Comparison of ENCODE assay signal across 12 cellular contexts in genomic region chr1:234216116-234216703, GRCh38.
DNase-seq lines count a peak whose midpoint lies in the region; ATAC-seq and TF ChIP-seq lines count a peak whose summit lies in the region.
"Had no signal": no experiment of that assay in that cellular context is flagged by ENCODE, and none has a peak within 500 bp of the region (broad histone marks: within the 10 kb centered on the region; RNA-seq: fewer than 3 reads in every experiment).

No MANE protein-coding gene starts in this region.

- H2AFZ ChIP-seq in osteoblast (ENCODE audit: low read length), result no peak overlapping the region

- peak overlapping the region; percentile 44 for H3K27ac Mint-ChIP-seq in activated naive CD8-positive, alpha-beta T cell treated with anti-CD3 and anti-CD28 coated beads for 36 hours
- H3K27ac Mint-ChIP-seq: IgD-negative memory B cell had no signal

- H3K4me3 ChIP-seq in BLaER1 treated with 17β-estradiol and CSF1 and Interleukin-3, amounts not matched to agents 10 nM and 100 nM, result no peak overlapping the region
- no peak overlapping the region for H3K4me3 ChIP-seq in osteoblast (ENCODE audit: insufficient read depth, low read length)
- no peak overlapping the region for H3K4me3 ChIP-seq in suprapubic skin
- H3K4me3 ChIP-seq: ascending aorta, lower lobe of right lung had no signal

- H3K36me3 ChIP-seq in BLaER1 treated with 17β-estradiol and CSF1 and Interleukin-3, amounts not matched to agents 10 nM and 100 nM, result no peaks in the 10 kb centered on the region
- H3K36me3 ChIP-seq in osteoblast (ENCODE audit: insufficient read depth, low read length) (no peaks in the 10 kb centered on the region), suprapubic skin (no peaks in the 10 kb centered on the region)
- H3K36me3 ChIP-seq: ascending aorta, lower lobe of right lung had no signal

- no peak for TF ChIP-seq EP300 in suprapubic skin (IDR thresholded peaks at IDR 0.05)

- H3K27me3 Mint-ChIP-seq in activated naive CD8-positive, alpha-beta T cell treated with anti-CD3 and anti-CD28 coated beads for 36 hours, result peaks cover 25% of the 10 kb centered on the region

- H3K27ac ChIP-seq in BLaER1 treated with 17β-estradiol and CSF1 and Interleukin-3, amounts not matched to agents 10 nM and 100 nM, result no peak overlapping the region
- H3K27ac ChIP-seq in osteoblast (ENCODE audit: low read depth, low read length) (no peak overlapping the region), suprapubic skin (no peak overlapping the region)
- H3K27ac ChIP-seq: ascending aorta, lower lobe of right lung had no signal

- peak overlapping the region; percentile 54 for H3K4me3 Mint-ChIP-seq in activated naive CD8-positive, alpha-beta T cell treated with anti-CD3 and anti-CD28 coated beads for 36 hours

- in situ Hi-C loops in ACHN (cut with HindIII; ENCODE audit: low pct_ligation_motif_present, low pct_unique_long_range_greater_than_20kb, low sequenced_read_pairs), result no loop called here

- ATAC-seq in GM18511 (IDR thresholded peaks at IDR 0.05; ENCODE audit: unreplicated experiment) (peak; percentile 45), HG03039 (IDR thresholded peaks at IDR 0.05; ENCODE audit: unreplicated experiment) (peak; percentile 43)
- ATAC-seq: lower lobe of right lung had no signal

- H3K36me3 Mint-ChIP-seq in activated naive CD8-positive, alpha-beta T cell treated with anti-CD3 and anti-CD28 coated beads for 36 hours, result peaks cover 9% of the 10 kb centered on the region
- H3K36me3 Mint-ChIP-seq: IgD-negative memory B cell had no signal

- no peaks in the 10 kb centered on the region for H3K9me3 Mint-ChIP-seq in activated naive CD8-positive, alpha-beta T cell treated with anti-CD3 and anti-CD28 coated beads for 36 hours

- TF ChIP-seq POLR2A in erythroblast (IDR thresholded peaks at IDR 0.05; ENCODE audit: low read length) (no peak), suprapubic skin (IDR thresholded peaks at IDR 0.05) (no peak)

- H3K79me2 ChIP-seq in osteoblast (ENCODE audit: insufficient read depth, low read length), result no peaks in the 10 kb centered on the region

- TF ChIP-seq CTCF in osteoblast (IDR thresholded peaks at IDR 0.05; ENCODE audit: extremely low read depth, low read depth, low read length) (no peak), suprapubic skin (IDR thresholded peaks at IDR 0.05) (no peak)

- 63% methylated on average over 7 of the region's 8 CpGs for WGBS in suprapubic skin

- H3K4me1 ChIP-seq in BLaER1 treated with 17β-estradiol and CSF1 and Interleukin-3, amounts not matched to agents 10 nM and 100 nM, result peaks cover 18 to 35% (median 30%) of the 10 kb centered on the region in 10 experiments
- H3K4me1 ChIP-seq in osteoblast (ENCODE audit: insufficient read depth, low read length), result no peaks in the 10 kb centered on the region
- H3K4me1 ChIP-seq in suprapubic skin, result peaks cover 20% of the 10 kb centered on the region

- no peak overlapping the region for H3K9ac ChIP-seq in BLaER1 treated with 17β-estradiol and CSF1 and Interleukin-3, amounts not matched to agents 10 nM and 100 nM

- DNase-seq in activated naive CD8-positive, alpha-beta T cell treated with anti-CD3 and anti-CD28 coated beads for 36 hours, result no peak
- no peak for DNase-seq in ACHN
- no peak for DNase-seq in osteoblast (ENCODE audit: insufficient read length, low spot score, missing footprints)
- DNase-seq in erythroblast (lab: John Stamatoyannopoulos, UW), result no peak
- DNase-seq in suprapubic skin (ENCODE audit: low spot score in 2 of 2), result no peak
- DNase-seq: lower lobe of right lung; stimulated activated CD4-positive, alpha-beta T cell treated with anti-CD3 and anti-CD28 coated beads, Interleukin-4, amount 100 ng/mL, for 24 hours had no signal

- H3K4me1 Mint-ChIP-seq in activated naive CD8-positive, alpha-beta T cell treated with anti-CD3 and anti-CD28 coated beads for 36 hours, result peaks cover 28% of the 10 kb centered on the region

- H4K20me1 ChIP-seq in BLaER1 treated with 17β-estradiol and CSF1 and Interleukin-3, amounts not matched to agents 10 nM and 100 nM, result peaks cover 0 to 11% (median 4%) of the 10 kb centered on the region in 11 experiments; a peak in 5 of 22 replicates
- no peaks in the 10 kb centered on the region for H4K20me1 ChIP-seq in osteoblast (ENCODE audit: insufficient read depth, low read length)

- peaks cover 0 to 11% (median 9%) of the 10 kb centered on the region in 11 experiments; a peak in 11 of 22 replicates for H3K9me3 ChIP-seq in BLaER1 treated with 17β-estradiol and CSF1 and Interleukin-3, amounts not matched to agents 10 nM and 100 nM (replicated peaks in 1 of 11)
- H3K9me3 ChIP-seq in osteoblast (ENCODE audit: low read depth, low read length) (no peaks in the 10 kb centered on the region), suprapubic skin (no peaks in the 10 kb centered on the region)
- H3K9me3 ChIP-seq: ascending aorta, lower lobe of right lung had no signal

- peak overlapping the region in 8 of 11 experiments; percentile 5 to 58 (median 40); a peak in 12 of 22 replicates for H3K4me2 ChIP-seq in BLaER1 treated with 17β-estradiol and CSF1 and Interleukin-3, amounts not matched to agents 10 nM and 100 nM
- H3K4me2 ChIP-seq in osteoblast (ENCODE audit: insufficient read depth, low read length), result no peak overlapping the region

- H3K27me3 ChIP-seq in BLaER1 treated with 17β-estradiol and CSF1 and Interleukin-3, amounts not matched to agents 10 nM and 100 nM, result peaks cover 31 to 52% (median 44%) of the 10 kb centered on the region in 11 experiments
- H3K27me3 ChIP-seq in osteoblast (ENCODE audit: insufficient read depth, low read length) (peaks cover 26% of the 10 kb centered on the region), suprapubic skin (peaks cover 37% of the 10 kb centered on the region)
- H3K27me3 ChIP-seq: ascending aorta had no signal
